1 cellular context compared by ENCODE assay signal in genomic region chr11:126160345-126161145, GRCh38.
TF ChIP-seq lines count a peak whose summit lies in the region.

No MANE protein-coding gene starts in this region.

TF ChIP-seq in K562, 482 proteins besides CTCF, POLR2A, EP300 and RAD21:
- TF ChIP-seq SP1 (CRISPR knock-in tag; IDR thresholded peaks at IDR 0.05) (no peak), HINFP (tag; conservative IDR thresholded peaks at IDR 0.05; ENCODE audit: low read depth) (no peak), ZNF232 (CRISPR knock-in tag; IDR thresholded peaks at IDR 0.05) (no peak)
TF ChIP-seq in K562: peak in this region for 0.
